Comparison of ENCODE assay signal across 25 cellular contexts in the genomic region with DNA sequence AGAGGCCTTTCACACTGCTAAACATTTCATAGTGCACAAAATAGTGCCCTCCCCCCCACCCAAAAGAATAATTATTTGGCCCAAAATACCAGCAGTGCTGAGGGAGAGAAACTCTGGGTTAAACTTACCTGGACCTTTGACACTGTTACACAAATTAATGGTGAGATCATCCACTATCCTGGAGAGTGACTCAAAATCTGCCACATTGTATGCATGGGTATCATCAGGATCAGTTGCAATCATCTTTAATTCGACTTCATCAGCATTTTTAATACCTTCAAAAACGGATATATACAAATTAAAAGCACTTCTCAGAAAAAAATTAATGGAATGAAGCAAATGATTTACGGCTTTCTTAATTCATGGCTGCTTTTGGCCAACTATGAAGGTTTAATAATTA. TPM values are rescaled to one million over a fixed set of nuclear protein-coding genes. Genes with fewer than 3 reads are reported as not detected.
DNase-seq lines count a peak whose midpoint lies in the region; ATAC-seq and TF ChIP-seq lines count a peak whose summit lies in the region.
"Had no signal": no experiment of that assay in that cellular context is flagged by ENCODE, and none has a peak within 500 bp of the region (broad histone marks: within the 10 kb centered on the region; RNA-seq: fewer than 3 reads in every experiment).

No MANE protein-coding gene starts in this region.

- H3F3A ChIP-seq in GM23248 (ENCODE audit: insufficient read depth): peaks cover 91% of the 10 kb centered on the region

- no peaks in the 10 kb centered on the region for H3K9me2 ChIP-seq in GM23248 (ENCODE audit: insufficient read depth)

- peaks cover 49% of the 10 kb centered on the region for H3K4me1 ChIP-seq in GM23248 (ENCODE audit: insufficient read depth)
- H3K4me1 ChIP-seq in RWPE2 (ENCODE audit: insufficient read depth, poor library complexity, severe bottlenecking): no peaks in the 10 kb centered on the region
- peaks cover 0 to 6% of the 10 kb centered on the region in 2 donors for H3K4me1 ChIP-seq in uterus
- H3K4me1 ChIP-seq: HAP-1, SJSA1 had no signal

- in situ Hi-C loops in GM23248 (cut with MboI): no loop called here

- intact Hi-C loops in uterus (cut with DNase I; ENCODE audit: low total_unique reads): no loop called here

- DNase-seq in GM23248 (peak; percentile 58), RWPE2 (ENCODE audit: low spot score) (no peak), foreskin fibroblast (peak; percentile 39 to 48), uterus (no peak), NCI-H510A treated with DMSO at 0.1 percent for 48 hours (lab: John Stamatoyannopoulos, UW) (no peak)
- DNase-seq: C1 segment of cervical spinal cord; CD4-positive, alpha-beta memory T cell; COR-L47; GOT3; KBM-7; MG63; NCI-H1105 treated with DMSO at 0.1 percent for 48 hours; NCI-H2029 treated with DMSO at 0.1 percent for 48 hours; NCI-H2227 treated with DMSO at 0.1 percent for 48 hours; NCI-H510A; NCI-H748 treated with DMSO at 0.1 percent for 48 hours; NK-92 treated with Interleukin-12 subunit alpha and Interleukin-12 subunit beta, amount 100 ng/mL, for 24 hours; Right ventricle myocardium superior; T-cell had no signal

- peaks cover 29% of the 10 kb centered on the region for H3K79me2 ChIP-seq in GM23248 (ENCODE audit: insufficient read depth)

- 62 to 64% methylated on average over 3 of the region's 3 CpGs for WGBS in GM23248 (ENCODE audit: low coverage in 1 of 2, low lambda C conversion rate in 2 of 2, missing lambda C conversion rate in 2 of 2), 2 experiments

- TF ChIP-seq POLR2A in uterus (IDR thresholded peaks at IDR 0.05): no peak

- H3K36me3 ChIP-seq in GM23248 (ENCODE audit: low read depth) (peaks cover 95% of the 10 kb centered on the region), RWPE2 (ENCODE audit: low read depth) (peaks cover 55% of the 10 kb centered on the region), uterus (no peaks in the 10 kb centered on the region)
- H3K36me3 ChIP-seq: HAP-1 had no signal

- H3K4me3 ChIP-seq in GM23248 (no peak overlapping the region), RWPE2 (ENCODE audit: severe bottlenecking) (no peak overlapping the region), foreskin fibroblast (ENCODE audit: low read depth in 1 of 2, low read length in 2 of 2) (no peak overlapping the region), uterus (no peak overlapping the region)
- H3K4me3 ChIP-seq: HAP-1, MG63, PC-9, SJSA1 had no signal

- H3K9ac ChIP-seq in GM23248: no peak overlapping the region

- H2AFZ ChIP-seq in GM23248: no peak overlapping the region
- H2AFZ ChIP-seq: PC-9 had no signal

- H3K27me3 ChIP-seq in GM23248 (replicated peaks; ENCODE audit: insufficient read depth): no peaks in the 10 kb centered on the region
- no peaks in the 10 kb centered on the region for H3K27me3 ChIP-seq in RWPE2 (ENCODE audit: insufficient read depth, poor library complexity, severe bottlenecking)
- H3K27me3 ChIP-seq in uterus: no peaks in the 10 kb centered on the region
- H3K27me3 ChIP-seq: MG63, SJSA1 had no signal

- no peak for TF ChIP-seq CTCF in RWPE2 (IDR thresholded peaks at IDR 0.05; ENCODE audit: poor library complexity, severe bottlenecking)
- TF ChIP-seq CTCF in foreskin fibroblast (IDR thresholded peaks at IDR 0.05; ENCODE audit: low read depth, low read length): no peak
- no peak for TF ChIP-seq CTCF in uterus (IDR thresholded peaks at IDR 0.05)

- H3K9me3 ChIP-seq in GM23248 (ENCODE audit: low read depth) (no peaks in the 10 kb centered on the region), RWPE2 (ENCODE audit: severe bottlenecking) (no peaks in the 10 kb centered on the region), uterus (no peaks in the 10 kb centered on the region)
- H3K9me3 ChIP-seq: HAP-1, MG63, SJSA1 had no signal

- no peaks in the 10 kb centered on the region for H4K20me1 ChIP-seq in GM23248 (ENCODE audit: insufficient read depth)

- H3K4me2 ChIP-seq in GM23248 (ENCODE audit: unreplicated experiment): no peak overlapping the region
- H3K4me2 ChIP-seq: PC-9 had no signal

- H3K27ac ChIP-seq in GM23248 (peak overlapping the region; percentile 3; the same call in 1 of the 2 replicates), RWPE2 (ENCODE audit: poor library complexity, severe bottlenecking) (no peak overlapping the region), uterus (peak overlapping the region; percentile 8 to 62)
- H3K27ac ChIP-seq: PC-9, SJSA1 had no signal

- ATAC-seq in RWPE2 (ENCODE audit: low read depth) (0 out of 3 replicates have a peak, but pooled peaks have one; percentile 38), GM18909 (IDR thresholded peaks at IDR 0.05; ENCODE audit: poor library complexity, unreplicated experiment) (no peak), HG02588 (IDR thresholded peaks at IDR 0.05; ENCODE audit: unreplicated experiment) (no peak)
- ATAC-seq: T-cell had no signal

RNA-seq across cellular contexts. Expression of a gene that starts 54.8 kb away (rescaled TPM):
- 1,033 and 1,064 TPM in 2 replicates for total RNA-seq in GM23248 (2014; rRNA removed; shearing (Covaris generic))
- polyA plus RNA-seq in GM23248 (2016; fragmentation: Nextera tagmentation; extraction: Ambion mirVana): 232 and 253 TPM in 2 replicates
- 100 to 1,000 TPM; 136 to 423 (median 275) TPM for total RNA-seq in uterus
- total RNA-seq: CD4-positive, alpha-beta memory T cell; T-helper 2 cell treated with Interferon-gamma antibody and Interleukin-4, amounts not matched to agents 100 ng/mL and 5 ng/mL, for 36 hours had no signal
- polyA plus RNA-seq: CD4-positive, alpha-beta memory T cell had no signal

Comparison
In these comparisons a context has a peak if more than half of its experiments do, and no peak if none do; other contexts are left out.
1. DNase-seq: peak in GM23248 (single experiment) and foreskin fibroblast (2 of 2); none in RWPE2 (single experiment), uterus (0 of 2) and NCI-H510A treated with DMSO at 0.1 percent for 48 hours (single experiment).